Comparison of ENCODE assay signal across 22 cellular contexts in the genomic region with DNA sequence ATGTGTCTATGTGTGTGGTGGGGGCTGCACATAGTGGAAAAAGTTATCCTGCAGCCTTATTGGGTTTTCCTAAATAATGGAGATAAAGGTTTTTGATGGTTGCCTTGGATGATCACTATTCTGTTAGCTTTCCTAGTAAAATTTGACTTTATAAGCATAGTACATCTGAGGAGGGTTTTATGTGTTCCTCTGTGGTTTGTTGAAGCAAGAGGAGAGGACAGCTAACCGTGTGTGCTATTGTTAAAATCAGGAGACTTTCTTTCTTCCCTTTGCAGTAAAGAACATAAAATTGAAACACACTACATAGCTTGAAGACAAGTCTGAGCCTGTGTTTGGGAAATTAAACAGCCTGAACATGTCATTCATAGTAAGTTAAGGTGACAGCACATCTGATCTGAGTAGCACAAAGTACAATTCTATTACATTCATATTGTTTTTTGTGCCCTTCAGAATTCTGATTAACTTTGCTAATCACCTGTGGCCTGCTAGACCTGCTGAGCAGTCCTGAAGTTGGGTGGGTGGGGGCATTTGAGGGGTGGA. TPM values are rescaled to one million over a fixed set of nuclear protein-coding genes. Genes with fewer than 3 reads are reported as not detected.
"Had no signal": no experiment of that assay in that cellular context is flagged by ENCODE, and none has a peak within 500 bp of the region (broad histone marks: within the 10 kb centered on the region; RNA-seq: fewer than 3 reads in every experiment).

No MANE protein-coding gene starts in this region.

- H3K4me3 Mint-ChIP-seq: activated CD4-positive, alpha-beta T cell treated with anti-CD3 and anti-CD28 coated beads, Interleukin-2, amount 10 ng/mL, durations not matched to agents 7 days and 5 days; activated CD8-positive, alpha-beta T cell treated with anti-CD3 and anti-CD28 coated beads, Interleukin-2, amount 10 ng/mL, durations not matched to agents 7 days and 5 days; activated naive CD4-positive, alpha-beta T cell treated with anti-CD3 and anti-CD28 coated beads, Interleukin-2, amount 10 ng/mL, durations not matched to agents 7 days and 5 days; activated naive CD8-positive, alpha-beta T cell treated with anti-CD3 and anti-CD28 coated beads, Interleukin-2, amount 50 U/mL, for 24 hours; activated T-cell treated with anti-CD3 and anti-CD28 coated beads, Interleukin-2, amount 50 U/mL, for 24 hours had no signal

- H3K4me1 ChIP-seq: esophagus muscularis mucosa, lower lobe of right lung had no signal

- H3K27ac ChIP-seq: brain microvascular endothelial cell, coronary artery, esophagus muscularis mucosa, lower lobe of right lung had no signal

- ATAC-seq: activated CD8-positive, alpha-beta T cell treated with anti-CD3 and anti-CD28 coated beads, Interleukin-2, amount 10 ng/mL, durations not matched to agents 7 days and 5 days; activated naive CD8-positive, alpha-beta T cell treated with anti-CD3 and anti-CD28 coated beads, Interleukin-2, amount 50 U/mL, for 24 hours had no signal

- H3K9me3 ChIP-seq: lower lobe of right lung had no signal

- H3K27ac Mint-ChIP-seq: activated CD4-positive, alpha-beta T cell treated with anti-CD3 and anti-CD28 coated beads, Interleukin-2, amount 10 ng/mL, durations not matched to agents 7 days and 5 days; activated CD8-positive, alpha-beta T cell treated with anti-CD3 and anti-CD28 coated beads, Interleukin-2, amount 10 ng/mL, durations not matched to agents 7 days and 5 days; activated naive CD4-positive, alpha-beta T cell treated with anti-CD3 and anti-CD28 coated beads, Interleukin-2, amount 10 ng/mL, durations not matched to agents 7 days and 5 days; activated naive CD8-positive, alpha-beta T cell treated with anti-CD3 and anti-CD28 coated beads, Interleukin-2, amount 50 U/mL, for 24 hours; activated T-cell treated with anti-CD3 and anti-CD28 coated beads, Interleukin-2, amount 50 U/mL, for 24 hours had no signal

- DNase-seq: activated CD4-positive, alpha-beta T cell treated with anti-CD3 and anti-CD28 coated beads, Interleukin-2, amount 10 ng/mL, durations not matched to agents 7 days and 5 days; activated CD8-positive, alpha-beta T cell treated with anti-CD3 and anti-CD28 coated beads, Interleukin-2, amount 10 ng/mL, durations not matched to agents 7 days and 5 days; activated naive CD4-positive, alpha-beta T cell treated with anti-CD3 and anti-CD28 coated beads, Interleukin-2, amount 10 ng/mL, durations not matched to agents 7 days and 5 days; activated naive CD8-positive, alpha-beta T cell treated with anti-CD3 and anti-CD28 coated beads, Interleukin-2, amount 50 U/mL, for 24 hours; activated T-cell treated with anti-CD3 and anti-CD28 coated beads, Interleukin-2, amount 50 U/mL, for 24 hours; anterior cingulate cortex; brain microvascular endothelial cell; lower lobe of right lung; retina; stimulated activated CD4-positive, alpha-beta T cell treated with anti-CD3 and anti-CD28 coated beads, Interleukin-12 subunit alpha, Interleukin-12 subunit beta, amount 100 ng/mL, for 4 hours; stimulated activated CD4-positive, alpha-beta T cell treated with anti-CD3 and anti-CD28 coated beads, Interleukin-1b, Interleukin-23, amount 100 ng/mL, for 48 hours; stimulated activated CD8-positive, alpha-beta memory T cell treated with anti-CD3 and anti-CD28 coated beads, Interleukin-4, amount 100 ng/mL, for 48 hours; stimulated activated naive CD4-positive, alpha-beta T cell; T1000 had no signal

- H3K36me3 Mint-ChIP-seq: activated naive CD4-positive, alpha-beta T cell treated with anti-CD3 and anti-CD28 coated beads, Interleukin-2, amount 10 ng/mL, durations not matched to agents 7 days and 5 days had no signal

- H3K27me3 ChIP-seq: brain microvascular endothelial cell, esophagus muscularis mucosa had no signal

- H3K36me3 ChIP-seq: brain microvascular endothelial cell, esophagus muscularis mucosa, lower lobe of right lung had no signal

- H3K4me3 ChIP-seq: coronary artery, esophagus muscularis mucosa, lower lobe of right lung had no signal

RNA-seq across cellular contexts. Expression of gene C4orf51, which starts 36.8 kb away (rescaled TPM):
- total RNA-seq: activated CD4-positive, alpha-beta T cell treated with anti-CD3 and anti-CD28 coated beads, Interleukin-2, amount 10 ng/mL, durations not matched to agents 7 days and 5 days; activated CD8-positive, alpha-beta T cell treated with anti-CD3 and anti-CD28 coated beads, Interleukin-2, amount 10 ng/mL, durations not matched to agents 7 days and 5 days; esophagus muscularis mucosa; lower lobe of right lung; omental fat pad; posterior vena cava; T-helper 1 cell treated with Interleukin-12 subunit alpha and Interleukin-12 subunit beta and Interleukin-4 antibody, amounts not matched to agents 30 ng/mL and 1 ng/mL, for 36 hours; urinary bladder had no signal
- polyA plus RNA-seq: neural cell, thymus, urinary bladder had no signal
